11 cellular contexts compared by ENCODE assay signal in genomic region chr20:38878798-38879197, GRCh38. TPM values are rescaled to one million over a fixed set of nuclear protein-coding genes. Genes with fewer than 3 reads are reported as not detected.
DNase-seq lines count a peak whose midpoint lies in the region; ATAC-seq and TF ChIP-seq lines count a peak whose summit lies in the region.
"Had no signal": no experiment of that assay in that cellular context is flagged by ENCODE, and none has a peak within 500 bp of the region (broad histone marks: within the 10 kb centered on the region; RNA-seq: fewer than 3 reads in every experiment).

No MANE protein-coding gene starts in this region.

- H3K79me2 ChIP-seq in OCI-LY3 (ENCODE audit: low read length): peaks cover 95% of the 10 kb centered on the region

- H4K20me1 ChIP-seq in OCI-LY3 (ENCODE audit: insufficient read depth, low read length): peaks cover 36% of the 10 kb centered on the region

- peaks cover 53% of the 10 kb centered on the region for H3K36me3 Mint-ChIP-seq in effector memory CD8-positive, alpha-beta T cell (ENCODE audit: insufficient read depth)
- peaks cover 5% of the 10 kb centered on the region for H3K36me3 Mint-ChIP-seq in natural killer cell treated with Interleukin-12 subunit alpha and Interleukin-12 subunit beta and Interleukin-15 and Interleukin-18, amount 100 ng/mL, for 72 hours

- peak overlapping the region; percentile 13 for H3K4me2 ChIP-seq in OCI-LY3 (ENCODE audit: low read length)

- H3K4me1 Mint-ChIP-seq in effector memory CD8-positive, alpha-beta T cell (ENCODE audit: low read depth in 2 of 2): peaks cover 67 to 92% of the 10 kb centered on the region in 2 donors
- peaks cover 77 to 88% of the 10 kb centered on the region in 2 donors for H3K4me1 Mint-ChIP-seq in natural killer cell treated with Interleukin-12 subunit alpha and Interleukin-12 subunit beta and Interleukin-15 and Interleukin-18, amount 100 ng/mL, for 72 hours (ENCODE audit: low read depth in 2 of 2)

- DNase-seq in ELR (ENCODE audit: low read depth) (peak; percentile 35), NCI-H526 (lab: John Stamatoyannopoulos, UW) (no peak), DMS153 treated with DMSO at 0.1 percent for 48 hours (lab: John Stamatoyannopoulos, UW; ENCODE audit: unreplicated experiment) (no peak), DMS53 treated with DMSO at 0.1 percent for 48 hours (lab: John Stamatoyannopoulos, UW; ENCODE audit: unreplicated experiment) (no peak)
- DNase-seq in effector memory CD8-positive, alpha-beta T cell: no peak
- peak; percentile 49 for DNase-seq in natural killer cell treated with Interleukin-12 subunit alpha and Interleukin-12 subunit beta and Interleukin-15 and Interleukin-18, amount 100 ng/mL, for 72 hours (ENCODE audit: low spot score)
- DNase-seq: psoas muscle; stimulated activated CD8-positive, alpha-beta memory T cell treated with anti-CD3 and anti-CD28 coated beads, Interleukin-4, amount 100 ng/mL, for 48 hours had no signal

- H3K27ac ChIP-seq in OCI-LY3 (ENCODE audit: low read length): peak overlapping the region; percentile 93
- H3K27ac ChIP-seq: ascending aorta, psoas muscle had no signal

- H2AFZ ChIP-seq in OCI-LY3 (ENCODE audit: low read depth, low read length): no peak overlapping the region

- H3K27me3 Mint-ChIP-seq in effector memory CD8-positive, alpha-beta T cell: no peaks in the 10 kb centered on the region
- no peaks in the 10 kb centered on the region for H3K27me3 Mint-ChIP-seq in natural killer cell treated with Interleukin-12 subunit alpha and Interleukin-12 subunit beta and Interleukin-15 and Interleukin-18, amount 100 ng/mL, for 72 hours

- peak overlapping the region; percentile 15 for H3K9ac ChIP-seq in OCI-LY3 (ENCODE audit: low read length)

- ATAC-seq in effector memory CD8-positive, alpha-beta T cell (replicated peaks): no peak
- no peak for ATAC-seq in natural killer cell treated with Interleukin-12 subunit alpha and Interleukin-12 subunit beta and Interleukin-15 and Interleukin-18, amount 100 ng/mL, for 72 hours
- ATAC-seq in HG03521 (IDR thresholded peaks at IDR 0.05; ENCODE audit: unreplicated experiment): no peak
- ATAC-seq: psoas muscle had no signal

- H3K9me3 Mint-ChIP-seq in effector memory CD8-positive, alpha-beta T cell: no peaks in the 10 kb centered on the region
- H3K9me3 Mint-ChIP-seq in natural killer cell treated with Interleukin-12 subunit alpha and Interleukin-12 subunit beta and Interleukin-15 and Interleukin-18, amount 100 ng/mL, for 72 hours: no peaks in the 10 kb centered on the region

- H3K4me3 ChIP-seq in OCI-LY3 (ENCODE audit: low read length): no peak overlapping the region
- H3K4me3 ChIP-seq: ascending aorta, psoas muscle had no signal

- H3K9me3 ChIP-seq in OCI-LY3 (ENCODE audit: insufficient read depth, low read length): no peaks in the 10 kb centered on the region
- H3K9me3 ChIP-seq: ascending aorta, psoas muscle had no signal

- H3K4me3 Mint-ChIP-seq in effector memory CD8-positive, alpha-beta T cell: peak overlapping the region in 1 of 2 donors; percentile 36
- no peak overlapping the region for H3K4me3 Mint-ChIP-seq in natural killer cell treated with Interleukin-12 subunit alpha and Interleukin-12 subunit beta and Interleukin-15 and Interleukin-18, amount 100 ng/mL, for 72 hours

- peaks cover 52% of the 10 kb centered on the region for H3K36me3 ChIP-seq in OCI-LY3 (replicated peaks; ENCODE audit: low read depth, low read length)
- H3K36me3 ChIP-seq: ascending aorta had no signal

- peaks cover 99% of the 10 kb centered on the region for H3K4me1 ChIP-seq in OCI-LY3 (ENCODE audit: low read length)
- H3K4me1 ChIP-seq: ascending aorta, psoas muscle had no signal

- H3K27me3 ChIP-seq in OCI-LY3 (ENCODE audit: low read depth, low read length): no peaks in the 10 kb centered on the region
- H3K27me3 ChIP-seq: ascending aorta had no signal

- H3K27ac Mint-ChIP-seq in effector memory CD8-positive, alpha-beta T cell: peak overlapping the region; percentile 8 to 100
- peak overlapping the region; percentile 18 to 96 for H3K27ac Mint-ChIP-seq in natural killer cell treated with Interleukin-12 subunit alpha and Interleukin-12 subunit beta and Interleukin-15 and Interleukin-18, amount 100 ng/mL, for 72 hours

- no peak for TF ChIP-seq CTCF in OCI-LY3 (IDR thresholded peaks at IDR 0.05; ENCODE audit: low read depth, low read length)

RNA-seq across cellular contexts. Expression of gene FAM83D, which starts 47.4 kb away (rescaled TPM):
- 10 to 100 TPM in 1 of 2 donors, 1 to 10 TPM in 1; 8.1 to 25.0 TPM for total RNA-seq in natural killer cell treated with Interleukin-12 subunit alpha and Interleukin-12 subunit beta and Interleukin-15 and Interleukin-18, amount 100 ng/mL, for 72 hours

Comparison
In these comparisons a context has a peak if more than half of its experiments do, and no peak if none do; other contexts are left out.
1. DNase-seq: peak in ELR (single experiment) and natural killer cell treated with Interleukin-12 subunit alpha and Interleukin-12 subunit beta and Interleukin-15 and Interleukin-18, amount 100 ng/mL, for 72 hours (single experiment); none in effector memory CD8-positive, alpha-beta T cell (0 of 3), NCI-H526 (0 of 2), DMS153 treated with DMSO at 0.1 percent for 48 hours (single experiment) and DMS53 treated with DMSO at 0.1 percent for 48 hours (single experiment).